Comparison of ENCODE assay signal across 15 cellular contexts in genomic region chr20:57361517-57361916, GRCh38. TPM values are rescaled to one million over a fixed set of nuclear protein-coding genes. Genes with fewer than 3 reads are reported as not detected.
A peak's percentile ranks its signal among the peaks of the same experiment; 100 is the strongest.
DNase-seq lines count a peak whose midpoint lies in the region; ATAC-seq, FAIRE-seq and TF ChIP-seq lines count a peak whose summit lies in the region.
"Had no signal": no experiment of that assay in that cellular context is flagged by ENCODE, and none has a peak within 500 bp of the region (broad histone marks: within the 10 kb centered on the region; RNA-seq: fewer than 3 reads in every experiment).

No MANE protein-coding gene starts in this region.

- no peak overlapping the region for H3K27ac Mint-ChIP-seq in MCF 10A (ENCODE audit: low read depth, unreplicated experiment)

- H3K9ac ChIP-seq in adipocyte (ENCODE audit: low read length): no peak overlapping the region

- H3K36me3 Mint-ChIP-seq in MCF 10A (ENCODE audit: insufficient read depth, unreplicated experiment): peaks cover 48% of the 10 kb centered on the region

- H3K4me1 ChIP-seq in breast epithelium (no peaks in the 10 kb centered on the region), adipocyte (ENCODE audit: control insufficient read depth, insufficient read depth, low read length) (no peaks in the 10 kb centered on the region), tibial artery (no peaks in the 10 kb centered on the region)

- no peaks in the 10 kb centered on the region for H3K27me3 Mint-ChIP-seq in MCF 10A (ENCODE audit: insufficient read depth, unreplicated experiment)
- H3K27me3 Mint-ChIP-seq: activated naive CD8-positive, alpha-beta T cell treated with anti-CD3 and anti-CD28 coated beads for 36 hours had no signal

- H3K4me1 Mint-ChIP-seq in MCF 10A (ENCODE audit: insufficient read depth, unreplicated experiment): no peaks in the 10 kb centered on the region

- ATAC-seq in HG02642 (IDR thresholded peaks at IDR 0.05; ENCODE audit: poor library complexity, unreplicated experiment): no peak

- H3K36me3 ChIP-seq in breast epithelium (peaks cover 9% of the 10 kb centered on the region), adipocyte (ENCODE audit: control insufficient read depth, insufficient read depth, low read length, severe bottlenecking) (peaks cover 46% of the 10 kb centered on the region), tibial artery (peaks cover 27 to 50% (median 43%) of the 10 kb centered on the region in 3 donors)

- no peaks in the 10 kb centered on the region for H3K9me3 Mint-ChIP-seq in MCF 10A (ENCODE audit: unreplicated experiment)
- H3K9me3 Mint-ChIP-seq: activated naive CD8-positive, alpha-beta T cell treated with anti-CD3 and anti-CD28 coated beads for 36 hours had no signal

- peak; percentile 84 for FAIRE-seq in urothelium cell line (lab: Jason Lieb, UNC)
- FAIRE-seq: A204.1, TTC549 had no signal

- DNase-seq in MCF 10A (ENCODE audit: unreplicated experiment) (peak; percentile 60), breast epithelium (ENCODE audit: low spot score in 2 of 2) (no peak), adipocyte (ENCODE audit: low read depth) (peak; percentile 54), fibroblast of pulmonary artery (ENCODE audit: low read depth) (peak; percentile 76), urothelium cell line (ENCODE audit: low spot score) (peak; percentile 46), HT-29 (ENCODE audit: low spot score) (no peak), tibial artery (no peak)
- DNase-seq: activated naive CD8-positive, alpha-beta T cell treated with anti-CD3 and anti-CD28 coated beads for 36 hours; DMS53; effector CD4-positive, alpha-beta T cell; NCI-H510A had no signal

- H3K4me3 Mint-ChIP-seq in MCF 10A (ENCODE audit: unreplicated experiment): no peak overlapping the region
- H3K4me3 Mint-ChIP-seq: activated naive CD8-positive, alpha-beta T cell treated with anti-CD3 and anti-CD28 coated beads for 36 hours had no signal

- TF ChIP-seq CTCF in MCF 10A (IDR thresholded peaks at IDR 0.05; ENCODE audit: unreplicated experiment) (no peak), breast epithelium (IDR thresholded peaks at IDR 0.05) (no peak), fibroblast of pulmonary artery (IDR thresholded peaks at IDR 0.05; ENCODE audit: low read length, missing control alignments) (no peak), tibial artery (IDR thresholded peaks at IDR 0.05) (no peak)

- no peak overlapping the region for H3K27ac ChIP-seq in breast epithelium
- no peak overlapping the region for H3K27ac ChIP-seq in tibial artery

- no TSS peak for BruUV-seq in MCF 10A (replicated peaks; lab: Mats Ljungman, UMichigan)

- H3K4me3 ChIP-seq in breast epithelium (no peak overlapping the region), adipocyte (ENCODE audit: low read length) (no peak overlapping the region), fibroblast of pulmonary artery (replicated peaks; ENCODE audit: low read depth, low read length) (no peak overlapping the region), tibial artery (no peak overlapping the region)

- no peak for TF ChIP-seq POLR2A in breast epithelium (IDR thresholded peaks at IDR 0.05)

- no peaks in the 10 kb centered on the region for H3K9me3 ChIP-seq in breast epithelium
- H3K9me3 ChIP-seq in adipocyte (ENCODE audit: control insufficient read depth, low read length): no peaks in the 10 kb centered on the region
- H3K9me3 ChIP-seq in tibial artery: no peaks in the 10 kb centered on the region

- CTCF ChIA-PET in MCF 10A (lab: Yijun Ruan, JAX): interaction anchor here (0.6 to 7.0 kb wide), 10 partner anchors 9 to 981 kb away, joined by 3 to 56 read pairs (median 4); partner anchors contain the start of gene RAE1

- intact Hi-C loops in MCF 10A (cut with micrococcal nuclease) (no loop called here), breast epithelium (cut with DNase I; ENCODE audit: low total_unique reads) (loop anchor here (5.0 kb wide), 1 partner anchor 1056 kb away; no protein-coding TSS in a partner anchor), tibial artery (cut with DNase I; ENCODE audit: low total_unique reads) (no loop called here)

- H3K27me3 ChIP-seq in breast epithelium (no peaks in the 10 kb centered on the region), adipocyte (replicated peaks; ENCODE audit: control insufficient read depth, insufficient read depth, low read length) (no peaks in the 10 kb centered on the region), tibial artery (no peaks in the 10 kb centered on the region)

- POLR2A ChIA-PET in MCF 10A (lab: Yijun Ruan, JAX): interaction anchor here (0.6 to 2.6 kb wide), 6 partner anchors 9 to 885 kb away, joined by 3 to 18 read pairs (median 4); partner anchors contain the start of gene RAE1

RNA-seq across cellular contexts. Expression of gene RAE1, which starts 10.5 kb away (rescaled TPM):
- total RNA-seq in MCF 10A (2022): 46.7 and 60.3 TPM in 2 replicates
- 10 to 100 TPM; 13.8 to 26.9 (median 17.4) TPM for total RNA-seq in breast epithelium
- 57.7 and 67.9 TPM in 2 replicates for total RNA-seq in HT-29 (2014; rRNA removed; shearing (Covaris generic))

RNA-seq across cellular contexts. Expression of gene RBM38, which starts 29.7 kb away (rescaled TPM):
- 5.1 and 5.8 TPM in 2 replicates for total RNA-seq in MCF 10A (2022)
- 10 to 100 TPM in 2 of 3 donors, 1 to 10 TPM in 1; 5.1 to 13.5 (median 10.5) TPM for total RNA-seq in breast epithelium
- total RNA-seq in HT-29 (2014; rRNA removed; shearing (Covaris generic)): 98.7 and 102 TPM in 2 replicates

RNA-seq across cellular contexts. Expression of gene SPO11, which starts 31.9 kb away (rescaled TPM):
- total RNA-seq in MCF 10A (2022): not detected in 2 replicates
- total RNA-seq in breast epithelium: not detected
- total RNA-seq in HT-29 (2014; rRNA removed; shearing (Covaris generic)): not detected in 2 replicates
- total RNA-seq: activated naive CD8-positive, alpha-beta T cell treated with anti-CD3 and anti-CD28 coated beads for 36 hours; temporal lobe had no signal

Comparison
In these comparisons a context has a peak if more than half of its experiments do, and no peak if none do; other contexts are left out.
1. DNase-seq: peak in MCF 10A (single experiment), adipocyte (single experiment), fibroblast of pulmonary artery (single experiment) and urothelium cell line (single experiment); none in breast epithelium (0 of 2), HT-29 (single experiment) and tibial artery (0 of 2).